Comparison of ENCODE assay signal across 18 cellular contexts in genomic region chr9:105457560-105458294, GRCh38. TPM values are rescaled to one million over a fixed set of nuclear protein-coding genes. Genes with fewer than 3 reads are reported as not detected.
DNase-seq lines count a peak whose midpoint lies in the region; ATAC-seq and TF ChIP-seq lines count a peak whose summit lies in the region.
"Had no signal": no experiment of that assay in that cellular context is flagged by ENCODE, and none has a peak within 500 bp of the region (broad histone marks: within the 10 kb centered on the region; RNA-seq: fewer than 3 reads in every experiment).

No MANE protein-coding gene starts in this region.

- no peak for TF ChIP-seq POLR2A in body of pancreas (IDR thresholded peaks at IDR 0.05)
- TF ChIP-seq POLR2A in upper lobe of left lung (IDR thresholded peaks at IDR 0.05) = no peak
- TF ChIP-seq POLR2A in prostate gland (IDR thresholded peaks at IDR 0.05) = no peak

- no peak overlapping the region for H2BK15ac ChIP-seq in neuronal stem cell (ENCODE audit: low read length)

- H3K23ac ChIP-seq in neuronal stem cell (ENCODE audit: low read depth, low read length, poor library complexity) = peak overlapping the region; percentile 9

- H3K4ac ChIP-seq in neuronal stem cell (ENCODE audit: low read length) = no peak overlapping the region

- no peak overlapping the region for H3K27ac ChIP-seq in body of pancreas
- no peak overlapping the region for H3K27ac ChIP-seq in neuronal stem cell (replicated peaks; ENCODE audit: low read length)
- no peak overlapping the region for H3K27ac ChIP-seq in upper lobe of left lung
- no peak overlapping the region for H3K27ac ChIP-seq in prostate gland
- H3K27ac ChIP-seq: transverse colon had no signal

- no peak overlapping the region for H2BK120ac ChIP-seq in neuronal stem cell (ENCODE audit: low read depth, low read length)

- no peak for TF ChIP-seq EP300 in upper lobe of left lung (IDR thresholded peaks at IDR 0.05)

- H2AFZ ChIP-seq in neuronal stem cell (ENCODE audit: low read length) = no peak overlapping the region

- no peak overlapping the region for H2BK5ac ChIP-seq in neuronal stem cell (ENCODE audit: low read length)

- no peaks in the 10 kb centered on the region for H3K4me1 Mint-ChIP-seq in activated CD4-positive, alpha-beta T cell treated with anti-CD3 and anti-CD28 coated beads, Interleukin-2, amount 10 ng/mL, durations not matched to agents 24 days and 14 days
- H3K4me1 Mint-ChIP-seq: stimulated activated naive B cell treated with anti-CD40 and anti-IgM and Interleukin-4, amounts not matched to agents 10 μg/mL and 1 μg/mL and 100 μg/mL, for 72 hours had no signal

- ATAC-seq in body of pancreas (peak; percentile 75), left cardiac atrium (peak; percentile 78 to 90), upper lobe of left lung (ENCODE audit: low FRiP score in 2 of 2) (peak in 1 of 2 donors; percentile 70), GM18909 (IDR thresholded peaks at IDR 0.05; ENCODE audit: poor library complexity, unreplicated experiment) (no peak)
- ATAC-seq: activated CD8-positive, alpha-beta T cell treated with anti-CD3 and anti-CD28 coated beads, Interleukin-2, amount 10 ng/mL, durations not matched to agents 7 days and 5 days; stimulated activated naive B cell treated with anti-CD40 and anti-IgM and Interleukin-4, amounts not matched to agents 10 μg/mL and 1 μg/mL and 100 μg/mL, for 72 hours had no signal

- no peak overlapping the region for H3K4me2 ChIP-seq in neuronal stem cell (ENCODE audit: insufficient read depth, low read length, poor library complexity, severe bottlenecking)

- DNase-seq in body of pancreas = peak; percentile 57 to 82 (median 68)
- DNase-seq in left cardiac atrium = no peak
- DNase-seq in neuronal stem cell (ENCODE audit: low spot score) = no peak
- DNase-seq in upper lobe of left lung = peak; percentile 50 to 65
- DNase-seq in activated CD4-positive, alpha-beta T cell treated with anti-CD3 and anti-CD28 coated beads, Interleukin-2, amount 10 ng/mL, durations not matched to agents 24 days and 14 days = no peak
- DNase-seq in prostate gland (ENCODE audit: low spot score) = no peak
- DNase-seq: activated CD8-positive, alpha-beta T cell treated with anti-CD3 and anti-CD28 coated beads, Interleukin-2, amount 10 ng/mL, durations not matched to agents 7 days and 5 days; activated naive CD4-positive, alpha-beta T cell treated with anti-CD3 and anti-CD28 coated beads, Interleukin-2, amount 50 U/mL, for 16 hours; AML-193; DMS79 treated with DMSO at 0.1 percent for 48 hours; effector CD8-positive, alpha-beta T cell; NCI-H1417; NCI-H526 treated with DMSO at 0.1 percent for 48 hours; stimulated activated naive B cell treated with anti-CD40 and anti-IgM and Interleukin-4, amounts not matched to agents 10 μg/mL and 1 μg/mL and 100 μg/mL, for 72 hours; transverse colon had no signal

- no peak for TF ChIP-seq CTCF in body of pancreas (IDR thresholded peaks at IDR 0.05)
- TF ChIP-seq CTCF in upper lobe of left lung (IDR thresholded peaks at IDR 0.05) = no peak
- TF ChIP-seq CTCF in prostate gland (IDR thresholded peaks at IDR 0.05) = no peak

- H3K14ac ChIP-seq in neuronal stem cell (ENCODE audit: low read length) = no peak overlapping the region

- H3K27ac Mint-ChIP-seq in activated CD4-positive, alpha-beta T cell treated with anti-CD3 and anti-CD28 coated beads, Interleukin-2, amount 10 ng/mL, durations not matched to agents 24 days and 14 days = no peak overlapping the region
- H3K27ac Mint-ChIP-seq: activated CD8-positive, alpha-beta T cell treated with anti-CD3 and anti-CD28 coated beads, Interleukin-2, amount 10 ng/mL, durations not matched to agents 7 days and 5 days; stimulated activated naive B cell treated with anti-CD40 and anti-IgM and Interleukin-4, amounts not matched to agents 10 μg/mL and 1 μg/mL and 100 μg/mL, for 72 hours had no signal

- H3K9ac ChIP-seq in neuronal stem cell (ENCODE audit: low read depth, low read length, poor library complexity) = peak overlapping the region; percentile 88

- no peak overlapping the region for H4K91ac ChIP-seq in neuronal stem cell (ENCODE audit: low read depth, low read length, poor library complexity)

- H3K4me1 ChIP-seq in body of pancreas = peaks cover 5% of the 10 kb centered on the region
- H3K4me1 ChIP-seq in neuronal stem cell (ENCODE audit: control insufficient read depth in 2 of 2, insufficient read depth in 1 of 2, low read depth in 1 of 2, low read length in 2 of 2) = no peaks in the 10 kb centered on the region
- peaks cover 0 to 4% (median 1%) of the 10 kb centered on the region in 4 donors for H3K4me1 ChIP-seq in upper lobe of left lung
- no peaks in the 10 kb centered on the region for H3K4me1 ChIP-seq in prostate gland (replicated peaks)
- H3K4me1 ChIP-seq: ascending aorta had no signal

- H4K8ac ChIP-seq in neuronal stem cell (ENCODE audit: low read depth, low read length) = no peak overlapping the region

- H2AK5ac ChIP-seq in neuronal stem cell (ENCODE audit: low read depth, low read length) = no peak overlapping the region

- H3K9me3 ChIP-seq in body of pancreas = no peaks in the 10 kb centered on the region
- H3K9me3 ChIP-seq in neuronal stem cell (replicated peaks in 1 of 2; ENCODE audit: control insufficient read depth in 2 of 2, insufficient read depth in 1 of 2, low read depth in 1 of 2, low read length in 2 of 2) = peaks cover 5 to 17% of the 10 kb centered on the region in 2 donors
- peaks cover 0 to 5% (median 0%) of the 10 kb centered on the region in 4 donors for H3K9me3 ChIP-seq in upper lobe of left lung
- H3K9me3 ChIP-seq in prostate gland = no peaks in the 10 kb centered on the region
- H3K9me3 ChIP-seq: ascending aorta, transverse colon had no signal

- H2BK12ac ChIP-seq in neuronal stem cell (ENCODE audit: low read length) = no peak overlapping the region

- no peaks in the 10 kb centered on the region for H3K27me3 Mint-ChIP-seq in activated CD4-positive, alpha-beta T cell treated with anti-CD3 and anti-CD28 coated beads, Interleukin-2, amount 10 ng/mL, durations not matched to agents 24 days and 14 days
- H3K27me3 Mint-ChIP-seq: stimulated activated naive B cell treated with anti-CD40 and anti-IgM and Interleukin-4, amounts not matched to agents 10 μg/mL and 1 μg/mL and 100 μg/mL, for 72 hours had no signal

- intact Hi-C loops in body of pancreas (cut with DNase I) = no loop called here
- intact Hi-C loops in left cardiac atrium (cut with DNase I) = no loop called here
- intact Hi-C loops in activated CD4-positive, alpha-beta T cell treated with anti-CD3 and anti-CD28 coated beads, Interleukin-2, amount 10 ng/mL, durations not matched to agents 24 days and 14 days (cut with micrococcal nuclease) = no loop called here
- intact Hi-C loops in prostate gland (cut with DNase I) = no loop called here

- H3K36me3 ChIP-seq in body of pancreas (replicated peaks in 1 of 2; ENCODE audit: insufficient read depth in 1 of 2, low read depth in 2 of 2) (no peaks in the 10 kb centered on the region), neuronal stem cell (replicated peaks in 1 of 2; ENCODE audit: control insufficient read depth in 2 of 2, insufficient read depth in 2 of 2, low read length in 2 of 2) (peaks cover 0 to 26% of the 10 kb centered on the region in 2 donors), upper lobe of left lung (no peaks in the 10 kb centered on the region), prostate gland (no peaks in the 10 kb centered on the region)
- H3K36me3 ChIP-seq: ascending aorta, transverse colon had no signal

- peaks cover 12% of the 10 kb centered on the region for H3K79me1 ChIP-seq in neuronal stem cell (ENCODE audit: low read depth, low read length)

- H3K9me3 Mint-ChIP-seq in activated CD4-positive, alpha-beta T cell treated with anti-CD3 and anti-CD28 coated beads, Interleukin-2, amount 10 ng/mL, durations not matched to agents 24 days and 14 days = peaks cover 3% of the 10 kb centered on the region

- no peaks in the 10 kb centered on the region for H3K27me3 ChIP-seq in body of pancreas
- no peaks in the 10 kb centered on the region for H3K27me3 ChIP-seq in neuronal stem cell (ENCODE audit: control insufficient read depth in 3 of 3, insufficient read depth in 3 of 3, low read depth in 1 of 3, low read length in 3 of 3)
- H3K27me3 ChIP-seq in upper lobe of left lung = no peaks in the 10 kb centered on the region
- H3K27me3 ChIP-seq in prostate gland (replicated peaks; ENCODE audit: insufficient read depth) = no peaks in the 10 kb centered on the region
- H3K27me3 ChIP-seq: ascending aorta, transverse colon had no signal

- H3K18ac ChIP-seq in neuronal stem cell (ENCODE audit: low read length) = peak overlapping the region; percentile 53

- H3K4me3 Mint-ChIP-seq in activated CD4-positive, alpha-beta T cell treated with anti-CD3 and anti-CD28 coated beads, Interleukin-2, amount 10 ng/mL, durations not matched to agents 24 days and 14 days = no peak overlapping the region
- H3K4me3 Mint-ChIP-seq: activated CD8-positive, alpha-beta T cell treated with anti-CD3 and anti-CD28 coated beads, Interleukin-2, amount 10 ng/mL, durations not matched to agents 7 days and 5 days; stimulated activated naive B cell treated with anti-CD40 and anti-IgM and Interleukin-4, amounts not matched to agents 10 μg/mL and 1 μg/mL and 100 μg/mL, for 72 hours had no signal

- H3K36me3 Mint-ChIP-seq in activated CD4-positive, alpha-beta T cell treated with anti-CD3 and anti-CD28 coated beads, Interleukin-2, amount 10 ng/mL, durations not matched to agents 24 days and 14 days (ENCODE audit: low read depth) = peaks cover 12% of the 10 kb centered on the region

- WGBS in body of pancreas, 2 donors = 63 to 67% methylated on average over 8 to 14 of the region's 15 CpGs
- no CpG with 5 or more reads among the region's 15 CpGs for WGBS in neuronal stem cell (ENCODE audit: extremely low coverage in 2 of 2, insufficient read length in 2 of 2, insufficient replicate concordance in 1 of 2), 2 donors
- WGBS in upper lobe of left lung, 2 donors = 89 to 91% methylated on average over 12 to 14 of the region's 15 CpGs
- 79% methylated on average over 15 of the region's 15 CpGs for WGBS in prostate gland

- H3K4me3 ChIP-seq in body of pancreas (no peak overlapping the region), neuronal stem cell (ENCODE audit: low read length in 2 of 2) (peak overlapping the region in 1 of 2 donors; percentile 22), upper lobe of left lung (no peak overlapping the region), prostate gland (no peak overlapping the region)
- H3K4me3 ChIP-seq: lung, transverse colon had no signal

RNA-seq across cellular contexts. Expression of gene FSD1L, which starts 9.9 kb away (rescaled TPM):
- 1 to 10 TPM in 1 of 2 donors, under 1 TPM in 1; 0.66 to 6.0 TPM for total RNA-seq in body of pancreas
- total RNA-seq in left cardiac atrium = 1 to 10 TPM; 2.5 to 3.0 TPM
- 6.1 TPM for polyA plus RNA-seq in neuronal stem cell (2013, experiment 1 of 2)
- 5.8 TPM for polyA plus RNA-seq in neuronal stem cell (2013, experiment 2 of 2)
- 10 to 100 TPM in 1 of 6 donors, 1 to 10 TPM in 5; 4.1 to 14.7 (median 5.8) TPM for total RNA-seq in upper lobe of left lung
- total RNA-seq in activated CD4-positive, alpha-beta T cell treated with anti-CD3 and anti-CD28 coated beads, Interleukin-2, amount 10 ng/mL, durations not matched to agents 24 days and 14 days = 4.4 and 4.8 TPM in 2 replicates
- 1 to 10 TPM; 1.6 to 4.8 TPM for total RNA-seq in prostate gland

Comparison
In these comparisons a context has a peak if more than half of its experiments do, and no peak if none do; other contexts are left out.
1. DNase-seq: peak in body of pancreas (4 of 4) and upper lobe of left lung (2 of 2); none in left cardiac atrium (single experiment), neuronal stem cell (single experiment), activated CD4-positive, alpha-beta T cell treated with anti-CD3 and anti-CD28 coated beads, Interleukin-2, amount 10 ng/mL, durations not matched to agents 24 days and 14 days (single experiment) and prostate gland (single experiment).